Comparison of ENCODE assay signal across 21 cellular contexts in the genomic region with DNA sequence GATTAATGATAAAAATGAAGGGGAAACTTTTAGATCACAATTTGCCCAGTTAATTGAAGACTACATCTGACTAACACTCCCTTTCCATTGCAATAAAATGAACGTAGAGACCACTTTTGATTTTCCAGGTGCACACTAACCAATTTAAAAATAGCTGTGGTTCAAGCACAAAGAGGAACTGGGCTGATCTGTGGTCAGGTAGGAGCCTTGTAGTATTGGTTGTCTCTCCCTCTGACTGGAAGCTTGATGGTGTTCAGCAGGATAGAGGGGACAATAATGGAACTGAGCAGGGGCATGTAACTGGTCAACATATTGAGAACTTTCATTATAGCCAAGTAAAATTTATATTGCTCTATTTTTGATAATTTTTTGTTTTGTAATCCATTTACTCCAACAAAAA.
DNase-seq lines count a peak whose midpoint lies in the region; ATAC-seq, FAIRE-seq and TF ChIP-seq lines count a peak whose summit lies in the region.
"Had no signal": no experiment of that assay in that cellular context is flagged by ENCODE, and none has a peak within 500 bp of the region (broad histone marks: within the 10 kb centered on the region; RNA-seq: fewer than 3 reads in every experiment).

No MANE protein-coding gene starts in this region.

- no peaks in the 10 kb centered on the region for H3K27me3 ChIP-seq in GM12878 (replicated peaks in 1 of 2; ENCODE audit: control insufficient read depth in 2 of 2, insufficient read depth in 2 of 2, low read length in 1 of 2)
- H3K27me3 ChIP-seq: cardiac muscle cell, SJSA1, vagina had no signal

- H3K9ac ChIP-seq in GM12878 (ENCODE audit: control insufficient read depth, insufficient read depth, low read length) = no peak overlapping the region

- DNase-seq in GM12878 (ENCODE audit: low read depth, low spot score) (no peak), DMS153 treated with DMSO at 0.1 percent for 48 hours (lab: John Stamatoyannopoulos, UW; ENCODE audit: unreplicated experiment) (no peak), COR-L47 (lab: John Stamatoyannopoulos, UW) (no peak), MV-4-11 (lab: John Stamatoyannopoulos, UW) (no peak), GM13976 (ENCODE audit: low spot score) (no peak)
- DNase-seq: activated CD4-positive, alpha-beta memory T cell treated with anti-CD3 and anti-CD28 coated beads for 36 hours; activated naive CD8-positive, alpha-beta T cell treated with anti-CD3 and anti-CD28 coated beads, Interleukin-2, amount 50 U/mL, for 24 hours; activated T-cell treated with anti-CD3 and anti-CD28 coated beads, Interleukin-2, amount 50 U/mL, for 48 hours; effector CD4-positive, alpha-beta T cell; hippocampal formation; KG1; left cardiac atrium; midbrain; NCI-H1417; nucleus accumbens had no signal

- H3K27ac ChIP-seq in GM12878 (ENCODE audit: control insufficient read depth, insufficient read depth) = no peak overlapping the region
- H3K27ac ChIP-seq: cardiac muscle cell, SJSA1, vagina had no signal

- RAD21 ChIA-PET in GM12878 (lab: Charles Lee; ENCODE audit: unreplicated experiment) = no interaction called here

- POLR2A ChIA-PET in GM12878 (lab: Charles Lee) = no interaction called here

- intact Hi-C loops in GM12878 (cut with micrococcal nuclease; ENCODE audit: unreplicated experiment) = no loop called here

- FAIRE-seq in GM12878 (lab: Jason Lieb, UNC) = no peak

- no TSS peak for BruUV-seq in GM12878 (replicated peaks; lab: Mats Ljungman, UMichigan)

- H3K36me3 ChIP-seq in GM12878 (ENCODE audit: control insufficient read depth in 2 of 2, insufficient read depth in 2 of 2, low read length in 1 of 2) = no peaks in the 10 kb centered on the region
- H3K36me3 ChIP-seq: cardiac muscle cell, SJSA1, vagina had no signal

- CTCF ChIA-PET in GM12878 (lab: Yijun Ruan, JAX) = no interaction called here

- TF ChIP-seq CTCF in GM12878 (IDR thresholded peaks at IDR 0.05 in 2 of 3, conservative IDR thresholded peaks at IDR 0.05 in 1 of 3; ENCODE audit: control insufficient read depth in 2 of 3, extremely low read depth in 1 of 3, insufficient read depth in 1 of 3, low read depth in 3 of 3, low read length in 3 of 3) (no peak), GM13976 (IDR thresholded peaks at IDR 0.05; ENCODE audit: borderline replicate concordance, control extremely low read depth, extremely low read depth, insufficient read depth, missing control alignments) (no peak)

- H3K79me2 ChIP-seq in GM12878 (ENCODE audit: control insufficient read depth, insufficient read depth, low read length) = no peaks in the 10 kb centered on the region

- no peaks in the 10 kb centered on the region for H3K4me1 ChIP-seq in GM12878 (ENCODE audit: control insufficient read depth, insufficient read depth, low read length)
- H3K4me1 ChIP-seq: SJSA1 had no signal

- H2AFZ ChIP-seq in GM12878 (ENCODE audit: control insufficient read depth, low read depth, low read length) = no peak overlapping the region

- TF ChIP-seq RAD21 in GM12878 (IDR thresholded peaks at IDR 0.05; ENCODE audit: insufficient read depth, low read depth, low read length) = no peak

- no peaks in the 10 kb centered on the region for H3K9me3 ChIP-seq in GM12878 (replicated peaks; ENCODE audit: control insufficient read depth, insufficient read depth, low read length)
- H3K9me3 ChIP-seq: SJSA1, vagina had no signal

- no peak for TF ChIP-seq POLR2A in GM12878 (IDR thresholded peaks at IDR 0.05; ENCODE audit: low read depth, low read length)

- 0% methylated on average over 1 of the region's 1 CpG for WGBS in GM12878 (ENCODE audit: insufficient coverage, insufficient replicate concordance, low lambda C conversion rate, missing lambda C conversion rate)

- H3K4me3 ChIP-seq in GM12878 = no peak overlapping the region
- H3K4me3 ChIP-seq: cardiac muscle cell, SJSA1, vagina had no signal

- in situ Hi-C loops in GM12878 (cut with MboI) = loop anchor here (25.0 kb wide), 1 partner anchor 1151 kb away; no protein-coding TSS in a partner anchor
- in situ Hi-C loops in GM13976 (cut with MboI; ENCODE audit: low sequenced_read_pairs, unreplicated experiment) = no loop called here

- ATAC-seq in GM19023 (IDR thresholded peaks at IDR 0.05; ENCODE audit: unreplicated experiment) (peak; percentile 64), GM21723 (IDR thresholded peaks at IDR 0.05; ENCODE audit: unreplicated experiment) (peak; percentile 72), HG03175 (IDR thresholded peaks at IDR 0.05; ENCODE audit: unreplicated experiment) (peak; percentile 63), GM12878 (peak; percentile 51; the same call in 2 of the 3 replicates)
- ATAC-seq: activated naive CD8-positive, alpha-beta T cell treated with anti-CD3 and anti-CD28 coated beads, Interleukin-2, amount 50 U/mL, for 24 hours; left cardiac atrium had no signal

- SMC1A ChIA-PET in GM12878 (lab: Charles Lee; ENCODE audit: uncharacterized antibody, unreplicated experiment) = no interaction called here

- H3K4me2 ChIP-seq in GM12878 (ENCODE audit: control insufficient read depth, insufficient read depth) = 0 out of 2 replicates have a peak overlapping the region, but pooled peaks have one; percentile 25

- TF ChIP-seq EP300 in GM12878 (IDR thresholded peaks at IDR 0.05; ENCODE audit: borderline replicate concordance in 1 of 2, control insufficient read depth in 1 of 2, low read depth in 2 of 2, low read length in 2 of 2) = no peak

- no peaks in the 10 kb centered on the region for H4K20me1 ChIP-seq in GM12878 (ENCODE audit: control insufficient read depth, insufficient read depth)

TF ChIP-seq in GM12878, 131 proteins besides CTCF, POLR2A, EP300 and RAD21:
- TF ChIP-seq IKZF2 (IDR thresholded peaks at IDR 0.05) (0 out of 4 replicates have a peak, but pooled peaks of 1 of the 2 experiments have one; percentile 20), JUNB (IDR thresholded peaks at IDR 0.05) (no peak), TARDBP (IDR thresholded peaks at IDR 0.05; ENCODE audit: borderline replicate concordance) (no peak), MEF2A (IDR thresholded peaks at IDR 0.05; ENCODE audit: insufficient read depth, low read depth, low read length) (peak; percentile 37; the same call in 1 of the 2 replicates), FOXK2 (IDR thresholded peaks at IDR 0.05) (no peak), EED (IDR thresholded peaks at IDR 0.05; ENCODE audit: low read depth) (0 out of 2 replicates have a peak, but pooled peaks have one; percentile 25), RUNX3 (IDR thresholded peaks at IDR 0.05; ENCODE audit: low read length) (peak; percentile 75), SPI1 (IDR thresholded peaks at IDR 0.05; ENCODE audit: borderline replicate concordance, insufficient read depth, low read depth, low read length) (peak; percentile 87)
